18 cellular contexts compared by ENCODE assay signal in genomic region chr6:45619211-45619760, GRCh38.
DNase-seq lines count a peak whose midpoint lies in the region; ATAC-seq lines count a peak whose summit lies in the region.
"Had no signal": no experiment of that assay in that cellular context is flagged by ENCODE, and none has a peak within 500 bp of the region (broad histone marks: within the 10 kb centered on the region; RNA-seq: fewer than 3 reads in every experiment).

No MANE protein-coding gene starts in this region.

- peaks cover 12 to 32% (median 22%) of the 10 kb centered on the region in 4 donors for H3K4me1 Mint-ChIP-seq in CD4-positive, alpha-beta memory T cell
- peaks cover 14 to 18% of the 10 kb centered on the region in 2 donors for H3K4me1 Mint-ChIP-seq in effector memory CD8-positive, alpha-beta T cell (ENCODE audit: low read depth in 2 of 2)
- peaks cover 12 to 35% (median 17%) of the 10 kb centered on the region in 7 donors for H3K4me1 Mint-ChIP-seq in naive thymus-derived CD4-positive, alpha-beta T cell

- no peak overlapping the region for H3K27ac ChIP-seq in CD4-positive, alpha-beta memory T cell (ENCODE audit: low read depth, low read length)
- H3K27ac ChIP-seq in SJSA1, result peak overlapping the region; percentile 40; the same call in 1 of the 2 replicates
- no peak overlapping the region for H3K27ac ChIP-seq in naive thymus-derived CD4-positive, alpha-beta T cell (ENCODE audit: low read depth, low read length)
- H3K27ac ChIP-seq: colonic mucosa, right atrium auricular region had no signal

- peak overlapping the region in 5 of 7 donors; percentile 25 to 84 (median 30) for H3K27ac Mint-ChIP-seq in CD4-positive, alpha-beta memory T cell
- peak overlapping the region; percentile 11 to 74 for H3K27ac Mint-ChIP-seq in effector memory CD8-positive, alpha-beta T cell
- H3K27ac Mint-ChIP-seq in naive thymus-derived CD4-positive, alpha-beta T cell, result peak overlapping the region in 7 of 9 donors; percentile 12 to 97 (median 74)

- H3K36me3 ChIP-seq in CD4-positive, alpha-beta memory T cell (ENCODE audit: insufficient read depth, low read length), result no peaks in the 10 kb centered on the region
- H3K36me3 ChIP-seq in SJSA1, result no peaks in the 10 kb centered on the region
- no peaks in the 10 kb centered on the region for H3K36me3 ChIP-seq in naive thymus-derived CD4-positive, alpha-beta T cell (ENCODE audit: control insufficient read depth in 2 of 3, insufficient read depth in 3 of 3, low read length in 3 of 3)
- H3K36me3 ChIP-seq: colonic mucosa, right atrium auricular region had no signal

- CTCF ChIA-PET in CD4-positive, alpha-beta memory T cell (lab: Charles Lee; ENCODE audit: partially characterized antibody), result no interaction called here
- CTCF ChIA-PET in naive thymus-derived CD4-positive, alpha-beta T cell (lab: Charles Lee), result no interaction called here

- DNase-seq in CD4-positive, alpha-beta memory T cell, result no peak
- DNase-seq in SJSA1 (ENCODE audit: low read depth in 1 of 2, low spot score in 2 of 2) (peak in 1 of 2 experiments; percentile 49), AML-193 (lab: John Stamatoyannopoulos, UW) (no peak)
- no peak for DNase-seq in effector memory CD8-positive, alpha-beta T cell
- no peak for DNase-seq in naive thymus-derived CD4-positive, alpha-beta T cell
- DNase-seq: ACHN; activated CD4-positive, alpha-beta T cell treated with anti-CD3 and anti-CD28 coated beads, Interleukin-2, amount 10 ng/mL, durations not matched to agents 24 days and 14 days; activated CD8-positive, alpha-beta memory T cell treated with anti-CD3 and anti-CD28 coated beads, Interleukin-2, amount 50 U/mL, for 48 hours; activated naive CD4-positive, alpha-beta T cell; anterior cingulate cortex; colonic mucosa; HFFc6; NCI-H187 treated with DMSO at 0.1 percent for 48 hours had no signal

- H3K27me3 ChIP-seq in CD4-positive, alpha-beta memory T cell (ENCODE audit: insufficient read depth, low read length), result no peaks in the 10 kb centered on the region
- H3K27me3 ChIP-seq in SJSA1 (replicated peaks), result no peaks in the 10 kb centered on the region
- no peaks in the 10 kb centered on the region for H3K27me3 ChIP-seq in naive thymus-derived CD4-positive, alpha-beta T cell (ENCODE audit: control insufficient read depth in 2 of 2, insufficient read depth in 2 of 2, low read length in 2 of 2)
- H3K27me3 ChIP-seq: colonic mucosa, right atrium auricular region had no signal

- peaks cover 0 to 3% of the 10 kb centered on the region in 2 donors for H3K36me3 Mint-ChIP-seq in CD4-positive, alpha-beta memory T cell
- no peaks in the 10 kb centered on the region for H3K36me3 Mint-ChIP-seq in effector memory CD8-positive, alpha-beta T cell (ENCODE audit: insufficient read depth)
- peaks cover 0 to 20% (median 0%) of the 10 kb centered on the region in 5 donors for H3K36me3 Mint-ChIP-seq in naive thymus-derived CD4-positive, alpha-beta T cell

- H3K27me3 Mint-ChIP-seq in CD4-positive, alpha-beta memory T cell, result no peaks in the 10 kb centered on the region
- no peaks in the 10 kb centered on the region for H3K27me3 Mint-ChIP-seq in effector memory CD8-positive, alpha-beta T cell
- no peaks in the 10 kb centered on the region for H3K27me3 Mint-ChIP-seq in naive thymus-derived CD4-positive, alpha-beta T cell
- H3K27me3 Mint-ChIP-seq: activated CD4-positive, alpha-beta T cell treated with anti-CD3 and anti-CD28 coated beads, Interleukin-2, amount 10 ng/mL, durations not matched to agents 24 days and 14 days had no signal

- no peak overlapping the region for H3K4me3 ChIP-seq in CD4-positive, alpha-beta memory T cell (ENCODE audit: low read length in 2 of 2)
- no peak overlapping the region for H3K4me3 ChIP-seq in SJSA1
- no peak overlapping the region for H3K4me3 ChIP-seq in naive thymus-derived CD4-positive, alpha-beta T cell (ENCODE audit: low read length)
- H3K4me3 ChIP-seq: colonic mucosa, right atrium auricular region had no signal

- peak overlapping the region in 2 of 8 donors; percentile 1 to 15 for H3K4me3 Mint-ChIP-seq in CD4-positive, alpha-beta memory T cell
- no peak overlapping the region for H3K4me3 Mint-ChIP-seq in effector memory CD8-positive, alpha-beta T cell
- H3K4me3 Mint-ChIP-seq in naive thymus-derived CD4-positive, alpha-beta T cell, result peak overlapping the region in 1 of 10 donors; percentile 62
- H3K4me3 Mint-ChIP-seq: activated CD4-positive, alpha-beta T cell treated with anti-CD3 and anti-CD28 coated beads, Interleukin-2, amount 10 ng/mL, durations not matched to agents 24 days and 14 days; HFFc6 had no signal

- H3K9me3 ChIP-seq in CD4-positive, alpha-beta memory T cell (ENCODE audit: control insufficient read depth in 1 of 2, low read length in 2 of 2), result no peaks in the 10 kb centered on the region
- H3K9me3 ChIP-seq in SJSA1 (replicated peaks), result no peaks in the 10 kb centered on the region
- no peaks in the 10 kb centered on the region for H3K9me3 ChIP-seq in naive thymus-derived CD4-positive, alpha-beta T cell (ENCODE audit: control insufficient read depth in 2 of 3, low read length in 3 of 3)
- H3K9me3 ChIP-seq: colonic mucosa, right atrium auricular region had no signal

- H3K4me1 ChIP-seq in CD4-positive, alpha-beta memory T cell (ENCODE audit: insufficient read depth, low read length), result peaks cover 14% of the 10 kb centered on the region
- peaks cover 30% of the 10 kb centered on the region for H3K4me1 ChIP-seq in SJSA1 (replicated peaks)
- H3K4me1 ChIP-seq in naive thymus-derived CD4-positive, alpha-beta T cell (ENCODE audit: control insufficient read depth in 2 of 2, insufficient read depth in 2 of 2, low read length in 2 of 2), result peaks cover 6 to 12% of the 10 kb centered on the region in 2 donors
- H3K4me1 ChIP-seq: colonic mucosa, right atrium auricular region had no signal

- H3K9me3 Mint-ChIP-seq in CD4-positive, alpha-beta memory T cell, result no peaks in the 10 kb centered on the region
- no peaks in the 10 kb centered on the region for H3K9me3 Mint-ChIP-seq in effector memory CD8-positive, alpha-beta T cell
- peaks cover 0 to 7% (median 0%) of the 10 kb centered on the region in 11 donors for H3K9me3 Mint-ChIP-seq in naive thymus-derived CD4-positive, alpha-beta T cell
- H3K9me3 Mint-ChIP-seq: HFFc6 had no signal

- intact Hi-C loops in CD4-positive, alpha-beta memory T cell (cut with micrococcal nuclease), result no loop called here
- intact Hi-C loops in naive thymus-derived CD4-positive, alpha-beta T cell (cut with micrococcal nuclease), result no loop called here

- ATAC-seq in effector memory CD8-positive, alpha-beta T cell (replicated peaks), result no peak
- no peak for ATAC-seq in naive thymus-derived CD4-positive, alpha-beta T cell
- no peak for ATAC-seq in GM18868 (IDR thresholded peaks at IDR 0.05; ENCODE audit: unreplicated experiment)
- no peak for ATAC-seq in activated CD4-positive, CD25-positive, alpha-beta regulatory T cell treated with anti-CD3 and anti-CD28 coated beads, Interleukin-2, amount 50 U/mL, for 24 hours
- ATAC-seq in HG03095 (IDR thresholded peaks at IDR 0.05; ENCODE audit: unreplicated experiment), result no peak
- ATAC-seq: Panc1 had no signal

- POLR2A ChIA-PET in CD4-positive, alpha-beta memory T cell (lab: Charles Lee; ENCODE audit: partially characterized antibody), result interaction anchor here (1.0 to 1.8 kb wide), 3 partner anchors 9 to 32 kb away, joined by 3 to 7 read pairs (median 4); no protein-coding TSS in a partner anchor
- POLR2A ChIA-PET in naive thymus-derived CD4-positive, alpha-beta T cell (lab: Charles Lee), result interaction anchor here (1.0 kb wide), 1 partner anchor 30 kb away, joined by 3 read pairs; no protein-coding TSS in a partner anchor
